Comparison of ENCODE assay signal across 3 cellular contexts in genomic region chr11:64025205-64025604, GRCh38.
TF ChIP-seq lines count a peak whose summit lies in the region.

No MANE protein-coding gene starts in this region.

TF ChIP-seq in SK-N-SH, 30 proteins besides CTCF, POLR2A, EP300 and RAD21 (continued from another document):
- TF ChIP-seq IRF3 (IDR thresholded peaks at IDR 0.05; ENCODE audit: low read depth, low read length) = no peak
- no peak for TF ChIP-seq RXRA (IDR thresholded peaks at IDR 0.05; ENCODE audit: borderline replicate concordance, low read depth)
- no peak for TF ChIP-seq SMC3 (IDR thresholded peaks at IDR 0.05; ENCODE audit: low read depth, low read length)
- 0 out of 2 replicates have a peak, but pooled peaks have one; percentile 70 for TF ChIP-seq RFX5 (IDR thresholded peaks at IDR 0.05; ENCODE audit: low read length)
TF ChIP-seq in SK-N-SH: peak in this region for 1.

TF ChIP-seq in SK-N-SH treated with all-trans-retinoic acid at 6 μM for 48 hours, 23 proteins besides CTCF, POLR2A, EP300 and RAD21 (continued from another document):
- no peak for TF ChIP-seq POU6F1 (CRISPR knock-in tag; IDR thresholded peaks at IDR 0.05; ENCODE audit: borderline replicate concordance, low read depth)

TF ChIP-seq in WTC11, 78 proteins besides CTCF, POLR2A, EP300 and RAD21 (continued from another document):
- TF ChIP-seq ETV6 (CRISPR knock-in tag; IDR thresholded peaks at IDR 0.05) = no peak
- TF ChIP-seq TEAD1 (CRISPR knock-in tag; IDR thresholded peaks at IDR 0.05) = 0 out of 2 replicates have a peak, but pooled peaks have one; percentile 49
- no peak for TF ChIP-seq FOXP1 (CRISPR knock-in tag; IDR thresholded peaks at IDR 0.05; ENCODE audit: borderline replicate concordance)
- TF ChIP-seq ZNF121 (CRISPR knock-in tag; IDR thresholded peaks at IDR 0.05) = 0 out of 2 replicates have a peak, but pooled peaks have one; percentile 2
- TF ChIP-seq IRF2 (CRISPR knock-in tag; IDR thresholded peaks at IDR 0.05; ENCODE audit: borderline replicate concordance, low read depth) = no peak
- TF ChIP-seq JAZF1 (CRISPR knock-in tag; IDR thresholded peaks at IDR 0.05) = no peak
- TF ChIP-seq SP1 (CRISPR knock-in tag; conservative IDR thresholded peaks at IDR 0.05) = 0 out of 2 replicates have a peak, but pooled peaks have one; percentile 47
- TF ChIP-seq ZNF263 (CRISPR knock-in tag; IDR thresholded peaks at IDR 0.05; ENCODE audit: low read depth) = no peak
